21 cellular contexts compared by ENCODE assay signal in genomic region chr7:132092106-132092505, GRCh38.
A peak's percentile ranks its signal among the peaks of the same experiment; 100 is the strongest.
DNase-seq lines count a peak whose midpoint lies in the region; ATAC-seq and TF ChIP-seq lines count a peak whose summit lies in the region.
"Had no signal": no experiment of that assay in that cellular context is flagged by ENCODE, and none has a peak within 500 bp of the region (broad histone marks: within the 10 kb centered on the region; RNA-seq: fewer than 3 reads in every experiment).

No MANE protein-coding gene starts in this region.

- no peaks in the 10 kb centered on the region for H3K4me1 Mint-ChIP-seq in activated naive CD4-positive, alpha-beta T cell treated with anti-CD3 and anti-CD28 coated beads, Interleukin-2, amount 10 ng/mL, durations not matched to agents 7 days and 5 days
- H3K4me1 Mint-ChIP-seq: B cell had no signal

- no peak overlapping the region for H3K4me3 Mint-ChIP-seq in activated naive CD4-positive, alpha-beta T cell treated with anti-CD3 and anti-CD28 coated beads, Interleukin-2, amount 10 ng/mL, durations not matched to agents 7 days and 5 days
- H3K4me3 Mint-ChIP-seq: B cell; CD4-positive, alpha-beta T cell had no signal

- H4K20me1 ChIP-seq in MM.1S (ENCODE audit: insufficient read depth, low read length) (no peaks in the 10 kb centered on the region), PC-3 (ENCODE audit: low read length) (no peaks in the 10 kb centered on the region)

- H3K27ac ChIP-seq in MM.1S (ENCODE audit: low read length) (no peak overlapping the region), PC-3 (ENCODE audit: low read length) (no peak overlapping the region)
- H3K27ac ChIP-seq: 22Rv1, GM23248, HL-60 had no signal

- no peak for TF ChIP-seq CTCF in MM.1S (IDR thresholded peaks at IDR 0.05; ENCODE audit: low read length)
- TF ChIP-seq CTCF in PC-3 (conservative IDR thresholded peaks at IDR 0.05; ENCODE audit: low read depth, low read length) = no peak
- no peak for TF ChIP-seq CTCF in mucosa of descending colon (IDR thresholded peaks at IDR 0.05)

- H3K27me3 Mint-ChIP-seq in activated naive CD4-positive, alpha-beta T cell treated with anti-CD3 and anti-CD28 coated beads, Interleukin-2, amount 10 ng/mL, durations not matched to agents 7 days and 5 days = peaks cover 26% of the 10 kb centered on the region

- intact Hi-C loops in PC-3 (cut with micrococcal nuclease) (no loop called here), mucosa of descending colon (cut with DNase I, micrococcal nuclease) (no loop called here)

- H3K9me3 ChIP-seq in MM.1S (replicated peaks; ENCODE audit: insufficient read depth, low read length) (no peaks in the 10 kb centered on the region), PC-3 (ENCODE audit: low read length) (no peaks in the 10 kb centered on the region), mucosa of descending colon (no peaks in the 10 kb centered on the region)

- H3K4me3 ChIP-seq in MM.1S (ENCODE audit: low read length) (no peak overlapping the region), PC-3 (ENCODE audit: low read length) (no peak overlapping the region), mucosa of descending colon (no peak overlapping the region)
- H3K4me3 ChIP-seq: GM12878, GM23248 had no signal

- H3F3A ChIP-seq in MM.1S (ENCODE audit: insufficient read depth, low read length) (no peaks in the 10 kb centered on the region), PC-3 (ENCODE audit: low read length, unreplicated experiment) (no peaks in the 10 kb centered on the region)

- no peaks in the 10 kb centered on the region for H3K9me3 Mint-ChIP-seq in activated naive CD4-positive, alpha-beta T cell treated with anti-CD3 and anti-CD28 coated beads, Interleukin-2, amount 10 ng/mL, durations not matched to agents 7 days and 5 days
- H3K9me3 Mint-ChIP-seq: CD4-positive, alpha-beta T cell had no signal

- H3K27ac Mint-ChIP-seq in activated naive CD4-positive, alpha-beta T cell treated with anti-CD3 and anti-CD28 coated beads, Interleukin-2, amount 10 ng/mL, durations not matched to agents 7 days and 5 days = no peak overlapping the region
- H3K27ac Mint-ChIP-seq: B cell; CD4-positive, alpha-beta T cell had no signal

- H3K36me3 Mint-ChIP-seq in activated naive CD4-positive, alpha-beta T cell treated with anti-CD3 and anti-CD28 coated beads, Interleukin-2, amount 10 ng/mL, durations not matched to agents 7 days and 5 days = no peaks in the 10 kb centered on the region

- H3K79me2 ChIP-seq in MM.1S (ENCODE audit: low read length) (no peaks in the 10 kb centered on the region), PC-3 (ENCODE audit: low read length) (no peaks in the 10 kb centered on the region)

- peak overlapping the region; percentile 17; the same call in 1 of the 2 replicates for H2AFZ ChIP-seq in MM.1S (ENCODE audit: low read length)
- no peak overlapping the region for H2AFZ ChIP-seq in PC-3 (ENCODE audit: low read length)
- H2AFZ ChIP-seq: GM23248 had no signal

- POLR2A ChIA-PET in PC-3 (lab: Charles Lee; ENCODE audit: unreplicated experiment) = no interaction called here

- CTCF ChIA-PET in PC-3 (lab: Charles Lee) = no interaction called here
- CTCF ChIA-PET in activated naive CD4-positive, alpha-beta T cell treated with anti-CD3 and anti-CD28 coated beads, Interleukin-2, amount 10 ng/mL, durations not matched to agents 7 days and 5 days (lab: Charles Lee) = no interaction called here

- H3K4me1 ChIP-seq in MM.1S (ENCODE audit: low read length) (no peaks in the 10 kb centered on the region), PC-3 (ENCODE audit: insufficient read depth, low read length) (no peaks in the 10 kb centered on the region), mucosa of descending colon (ENCODE audit: low read depth) (no peaks in the 10 kb centered on the region)

- DNase-seq in NCI-H1417 (lab: John Stamatoyannopoulos, UW) = peak; percentile 34 to 75 (median 66)
- no peak for DNase-seq in NCI-H1417 treated with DMSO at 0.1 percent for 48 hours (lab: John Stamatoyannopoulos, UW)
- DNase-seq in MM.1S = no peak
- peak; percentile 7 for DNase-seq in PC-3
- DNase-seq in mucosa of descending colon = no peak
- DNase-seq in activated naive CD4-positive, alpha-beta T cell treated with anti-CD3 and anti-CD28 coated beads, Interleukin-2, amount 10 ng/mL, durations not matched to agents 7 days and 5 days = no peak
- DNase-seq in stimulated activated CD4-positive, alpha-beta T cell treated with anti-CD3 and anti-CD28 coated beads, Interleukin-15, amount 100 ng/mL, for 24 hours = no peak
- DNase-seq: Calu3; CD4-positive, alpha-beta T cell; GDM1; GM23248; NCI-H2029 treated with DMSO at 0.1 percent for 48 hours; NCI-H446 treated with DMSO at 0.1 percent for 48 hours; NCI-H774; SIG-M5 had no signal

- H3K9ac ChIP-seq in MM.1S (ENCODE audit: low read length) (no peak overlapping the region), PC-3 (ENCODE audit: low read length) (no peak overlapping the region)
- H3K9ac ChIP-seq: GM23248 had no signal

- ATAC-seq in PC-3 (peak; percentile 20; the same call in 1 of the 2 replicates), mucosa of descending colon (peak; percentile 80), GM18868 (IDR thresholded peaks at IDR 0.05; ENCODE audit: unreplicated experiment) (no peak)
- ATAC-seq: GM12878, HCT116 had no signal

- H3K9me2 ChIP-seq in MM.1S (replicated peaks; ENCODE audit: insufficient read depth, low read length) = no peaks in the 10 kb centered on the region
- no peaks in the 10 kb centered on the region for H3K9me2 ChIP-seq in PC-3 (replicated peaks; ENCODE audit: low read length)

- BruUV-seq in PC-3 (replicated peaks; lab: Mats Ljungman, UMichigan) = no TSS peak

- H3K4me2 ChIP-seq in MM.1S (ENCODE audit: low read depth, low read length) (no peak overlapping the region), PC-3 (ENCODE audit: low read length) (no peak overlapping the region)

- H3K27me3 ChIP-seq in MM.1S (replicated peaks; ENCODE audit: insufficient read depth, low read length) = no peaks in the 10 kb centered on the region
- H3K27me3 ChIP-seq in PC-3 (ENCODE audit: low read length) = peaks cover 25% of the 10 kb centered on the region

- H3K36me3 ChIP-seq in MM.1S (replicated peaks; ENCODE audit: insufficient read depth, low read length) = no peaks in the 10 kb centered on the region
- no peaks in the 10 kb centered on the region for H3K36me3 ChIP-seq in PC-3 (ENCODE audit: low read depth, low read length)
- no peaks in the 10 kb centered on the region for H3K36me3 ChIP-seq in mucosa of descending colon (ENCODE audit: low read depth)

Comparison
In these comparisons a context has a peak if more than half of its experiments do, and no peak if none do; other contexts are left out.
1. DNase-seq: peak in NCI-H1417 (3 of 3) and PC-3 (single experiment); none in NCI-H1417 treated with DMSO at 0.1 percent for 48 hours (single experiment), MM.1S (single experiment), mucosa of descending colon (0 of 3), activated naive CD4-positive, alpha-beta T cell treated with anti-CD3 and anti-CD28 coated beads, Interleukin-2, amount 10 ng/mL, durations not matched to agents 7 days and 5 days (single experiment) and stimulated activated CD4-positive, alpha-beta T cell treated with anti-CD3 and anti-CD28 coated beads, Interleukin-15, amount 100 ng/mL, for 24 hours (single experiment).